1 cellular context compared by ENCODE assay signal in genomic region chr12:120159509-120160237, GRCh38.
A peak's percentile ranks its signal among the peaks of the same experiment; 100 is the strongest.
TF ChIP-seq lines count a peak whose summit lies in the region.

No MANE protein-coding gene starts in this region.

TF ChIP-seq in K562, 482 proteins besides CTCF, POLR2A, EP300 and RAD21:
- TF ChIP-seq IRF2 (CRISPR knock-in tag; IDR thresholded peaks at IDR 0.05) (no peak), PHF8 (IDR thresholded peaks at IDR 0.05; ENCODE audit: borderline replicate concordance, low read length) (no peak), POLR2G (IDR thresholded peaks at IDR 0.05; ENCODE audit: low read depth, low read length) (peak; percentile 52)
- TF ChIP-seq, protein P1, sequence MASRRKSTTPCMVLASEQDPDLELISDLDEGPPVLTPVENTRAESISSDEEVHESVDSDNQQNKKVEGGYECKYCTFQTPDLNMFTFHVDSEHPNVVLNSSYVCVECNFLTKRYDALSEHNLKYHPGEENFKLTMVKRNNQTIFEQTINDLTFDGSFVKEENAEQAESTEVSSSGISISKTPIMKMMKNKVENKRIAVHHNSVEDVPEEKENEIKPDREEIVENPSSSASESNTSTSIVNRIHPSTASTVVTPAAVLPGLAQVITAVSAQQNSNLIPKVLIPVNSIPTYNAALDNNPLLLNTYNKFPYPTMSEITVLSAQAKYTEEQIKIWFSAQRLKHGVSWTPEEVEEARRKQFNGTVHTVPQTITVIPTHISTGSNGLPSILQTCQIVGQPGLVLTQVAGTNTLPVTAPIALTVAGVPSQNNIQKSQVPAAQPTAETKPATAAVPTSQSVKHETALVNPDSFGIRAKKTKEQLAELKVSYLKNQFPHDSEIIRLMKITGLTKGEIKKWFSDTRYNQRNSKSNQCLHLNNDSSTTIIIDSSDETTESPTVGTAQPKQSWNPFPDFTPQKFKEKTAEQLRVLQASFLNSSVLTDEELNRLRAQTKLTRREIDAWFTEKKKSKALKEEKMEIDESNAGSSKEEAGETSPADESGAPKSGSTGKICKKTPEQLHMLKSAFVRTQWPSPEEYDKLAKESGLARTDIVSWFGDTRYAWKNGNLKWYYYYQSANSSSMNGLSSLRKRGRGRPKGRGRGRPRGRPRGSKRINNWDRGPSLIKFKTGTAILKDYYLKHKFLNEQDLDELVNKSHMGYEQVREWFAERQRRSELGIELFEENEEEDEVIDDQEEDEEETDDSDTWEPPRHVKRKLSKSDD (conservative IDR thresholded peaks at IDR 0.05; ENCODE audit: low read length): no peak
TF ChIP-seq in K562: peak in this region for 1.
